8 cellular contexts compared by ENCODE assay signal in genomic region chr2:15730545-15731212, GRCh38.
DNase-seq lines count a peak whose midpoint lies in the region; ATAC-seq lines count a peak whose summit lies in the region.

No MANE protein-coding gene starts in this region.

- no peaks in the 10 kb centered on the region for H3K36me3 Mint-ChIP-seq in activated CD4-positive, alpha-beta T cell treated with anti-CD3 and anti-CD28 coated beads for 36 hours (ENCODE audit: low read depth)

- H3K27ac Mint-ChIP-seq in activated CD4-positive, alpha-beta T cell treated with anti-CD3 and anti-CD28 coated beads for 36 hours, result no peak overlapping the region

- POLR2A ChIA-PET in activated CD4-positive, alpha-beta T cell treated with anti-CD3 and anti-CD28 coated beads for 36 hours (lab: Charles Lee), result no interaction called here

- no peaks in the 10 kb centered on the region for H3K9me3 Mint-ChIP-seq in activated CD4-positive, alpha-beta T cell treated with anti-CD3 and anti-CD28 coated beads for 36 hours (ENCODE audit: low read depth)

- intact Hi-C loops in posterior vena cava (cut with DNase I), result loop anchor here in 1 of 2 donors (5.0 kb wide), 1 partner anchor 1908 kb away; no protein-coding TSS in a partner anchor
- intact Hi-C loops in activated CD4-positive, alpha-beta T cell treated with anti-CD3 and anti-CD28 coated beads for 36 hours (cut with DNase I, micrococcal nuclease), result no loop called here

- peaks cover 2% of the 10 kb centered on the region for H3K27me3 Mint-ChIP-seq in activated CD4-positive, alpha-beta T cell treated with anti-CD3 and anti-CD28 coated beads for 36 hours

- CTCF ChIA-PET in activated CD4-positive, alpha-beta T cell treated with anti-CD3 and anti-CD28 coated beads for 36 hours (lab: Charles Lee), result interaction anchor here (0.7 kb wide), 1 partner anchor 323 kb away, joined by 3 read pairs; no protein-coding TSS in a partner anchor

- H3K4me1 Mint-ChIP-seq in activated CD4-positive, alpha-beta T cell treated with anti-CD3 and anti-CD28 coated beads for 36 hours, result no peaks in the 10 kb centered on the region

- H3K4me3 Mint-ChIP-seq in activated CD4-positive, alpha-beta T cell treated with anti-CD3 and anti-CD28 coated beads for 36 hours, result no peak overlapping the region

- peak; percentile 62 for DNase-seq in NCI-H82 (lab: John Stamatoyannopoulos, UW)
- DNase-seq in NCI-H82 treated with DMSO at 0.1 percent for 48 hours (lab: John Stamatoyannopoulos, UW; ENCODE audit: unreplicated experiment), result no peak
- DNase-seq in SK-MEL-5 (ENCODE audit: low read depth, low spot score), result peak; percentile 82
- DNase-seq in globus pallidus (ENCODE audit: low spot score), result peak; percentile 94
- DNase-seq in posterior vena cava (ENCODE audit: low spot score), result peak; percentile 98
- DNase-seq in activated CD4-positive, alpha-beta T cell treated with anti-CD3 and anti-CD28 coated beads for 36 hours, result no peak
- DNase-seq in effector CD8-positive, alpha-beta T cell (lab: John Stamatoyannopoulos, UW), result no peak

- peak; percentile 45 for ATAC-seq in HG03342 (IDR thresholded peaks at IDR 0.05; ENCODE audit: unreplicated experiment)
- ATAC-seq in activated CD4-positive, alpha-beta T cell treated with anti-CD3 and anti-CD28 coated beads for 36 hours, result no peak

- in situ Hi-C loops in SK-MEL-5 (cut with HindIII; ENCODE audit: low pct_unique_long_range_greater_than_20kb, low sequenced_read_pairs), result no loop called here

Comparison
In these comparisons a context has a peak if more than half of its experiments do, and no peak if none do; other contexts are left out.
1. DNase-seq: peak in NCI-H82 (single experiment), SK-MEL-5 (single experiment), globus pallidus (single experiment) and posterior vena cava (single experiment); none in NCI-H82 treated with DMSO at 0.1 percent for 48 hours (single experiment), activated CD4-positive, alpha-beta T cell treated with anti-CD3 and anti-CD28 coated beads for 36 hours (single experiment) and effector CD8-positive, alpha-beta T cell (single experiment).